Comparison of ENCODE assay signal across 8 cellular contexts in genomic region chr20:32355907-32356676, GRCh38. TPM values are rescaled to one million over a fixed set of nuclear protein-coding genes. Genes with fewer than 3 reads are reported as not detected.
A peak's percentile ranks its signal among the peaks of the same experiment; 100 is the strongest.
DNase-seq lines count a peak whose midpoint lies in the region; TF ChIP-seq lines count a peak whose summit lies in the region.
"Not testable (repeated sequence)": the region's sequence is repeated elsewhere in the genome, so short reads cannot be mapped to it uniquely, and the experiment has no call there.

No MANE protein-coding gene starts in this region.

- in situ Hi-C loops in astrocyte of the spinal cord (cut with HindIII; ENCODE audit: low sequenced_read_pairs): not testable (repeated sequence)

- H3K36me3 Mint-ChIP-seq in activated CD4-positive, alpha-beta T cell treated with anti-CD3 and anti-CD28 coated beads, Interleukin-2, amount 10 ng/mL, durations not matched to agents 7 days and 5 days (ENCODE audit: low read depth): peaks cover 12% of the 10 kb centered on the region
- not testable (repeated sequence) for H3K36me3 Mint-ChIP-seq in type B pancreatic cell

- not testable (repeated sequence) for H3K9me3 ChIP-seq in BLaER1 treated with 17β-estradiol and CSF1 and Interleukin-3, amounts not matched to agents 10 nM and 100 nM (replicated peaks in 1 of 11); OCI-LY3 (ENCODE audit: insufficient read depth, low read length); neutrophil

- H3K79me2 ChIP-seq in OCI-LY3 (ENCODE audit: low read length): peaks cover 28% of the 10 kb centered on the region

- H2AFZ ChIP-seq in OCI-LY3 (ENCODE audit: low read depth, low read length): not testable (repeated sequence)

- H3K4me3 ChIP-seq in BLaER1 treated with 17β-estradiol and CSF1 and Interleukin-3, amounts not matched to agents 10 nM and 100 nM; astrocyte of the spinal cord (ENCODE audit: low read depth, low read length); foreskin fibroblast (ENCODE audit: low read depth in 1 of 2, low read length in 2 of 2); neutrophil (ENCODE audit: low read depth in 1 of 2, low read length in 1 of 2): not testable (repeated sequence)
- H3K4me3 ChIP-seq in OCI-LY3 (ENCODE audit: low read length): peak overlapping the region; percentile 91

- not testable (repeated sequence) for H3K27me3 Mint-ChIP-seq in activated CD4-positive, alpha-beta T cell treated with anti-CD3 and anti-CD28 coated beads, Interleukin-2, amount 10 ng/mL, durations not matched to agents 7 days and 5 days; type B pancreatic cell

- not testable (repeated sequence) for H3K27me3 ChIP-seq in BLaER1 treated with 17β-estradiol and CSF1 and Interleukin-3, amounts not matched to agents 10 nM and 100 nM; OCI-LY3 (ENCODE audit: low read depth, low read length); neutrophil

- DNase-seq in H4 (ENCODE audit: low spot score) (peak; percentile 28), astrocyte of the spinal cord (ENCODE audit: low read depth, low spot score) (peak; percentile 68), foreskin fibroblast (peak; percentile 51 to 78)
- DNase-seq in activated CD4-positive, alpha-beta T cell treated with anti-CD3 and anti-CD28 coated beads, Interleukin-2, amount 10 ng/mL, durations not matched to agents 7 days and 5 days; type B pancreatic cell (ENCODE audit: extremely low spot score, unreplicated experiment): not testable (repeated sequence)

- peak overlapping the region; percentile 75 to 97 (median 89); a peak in 19 of 22 replicates for H3K4me2 ChIP-seq in BLaER1 treated with 17β-estradiol and CSF1 and Interleukin-3, amounts not matched to agents 10 nM and 100 nM
- peak overlapping the region; percentile 92 for H3K4me2 ChIP-seq in OCI-LY3 (ENCODE audit: low read length)

- peak overlapping the region; percentile 80 for H3K27ac Mint-ChIP-seq in activated CD4-positive, alpha-beta T cell treated with anti-CD3 and anti-CD28 coated beads, Interleukin-2, amount 10 ng/mL, durations not matched to agents 7 days and 5 days
- H3K27ac Mint-ChIP-seq in type B pancreatic cell: not testable (repeated sequence)

- H3K4me3 Mint-ChIP-seq in activated CD4-positive, alpha-beta T cell treated with anti-CD3 and anti-CD28 coated beads, Interleukin-2, amount 10 ng/mL, durations not matched to agents 7 days and 5 days: not testable (repeated sequence)
- peak overlapping the region; percentile 99 for H3K4me3 Mint-ChIP-seq in type B pancreatic cell

- TF ChIP-seq CTCF in OCI-LY3 (IDR thresholded peaks at IDR 0.05; ENCODE audit: low read depth, low read length); astrocyte of the spinal cord (IDR thresholded peaks at IDR 0.05; ENCODE audit: low read depth, low read length); foreskin fibroblast (IDR thresholded peaks at IDR 0.05; ENCODE audit: low read depth, low read length); neutrophil (IDR thresholded peaks at IDR 0.05); type B pancreatic cell (conservative IDR thresholded peaks at IDR 0.05): not testable (repeated sequence)

- H3K9me3 Mint-ChIP-seq in activated CD4-positive, alpha-beta T cell treated with anti-CD3 and anti-CD28 coated beads, Interleukin-2, amount 10 ng/mL, durations not matched to agents 7 days and 5 days; type B pancreatic cell: not testable (repeated sequence)

- peaks cover 29 to 48% (median 37%) of the 10 kb centered on the region in 10 experiments for H3K4me1 ChIP-seq in BLaER1 treated with 17β-estradiol and CSF1 and Interleukin-3, amounts not matched to agents 10 nM and 100 nM
- H3K4me1 ChIP-seq in OCI-LY3 (ENCODE audit: low read length) (peaks cover 61% of the 10 kb centered on the region), neutrophil (ENCODE audit: control insufficient read depth in 1 of 2, insufficient read depth in 1 of 2, low read depth in 1 of 2, low read length in 1 of 2) (peaks cover 21 to 24% of the 10 kb centered on the region in 2 experiments)

- peaks cover 58% of the 10 kb centered on the region for H3K4me1 Mint-ChIP-seq in activated CD4-positive, alpha-beta T cell treated with anti-CD3 and anti-CD28 coated beads, Interleukin-2, amount 10 ng/mL, durations not matched to agents 7 days and 5 days
- peaks cover 37% of the 10 kb centered on the region for H3K4me1 Mint-ChIP-seq in type B pancreatic cell (ENCODE audit: unreplicated experiment)

- POLR2A ChIA-PET in activated CD4-positive, alpha-beta T cell treated with anti-CD3 and anti-CD28 coated beads, Interleukin-2, amount 10 ng/mL, durations not matched to agents 7 days and 5 days (lab: Charles Lee): interaction anchor here (0.5 kb wide), 1 partner anchor 1456 kb away, joined by 3 read pairs; no protein-coding TSS in a partner anchor

- peaks cover 15 to 22% (median 21%) of the 10 kb centered on the region in 11 experiments; a peak in 21 of 22 replicates for H4K20me1 ChIP-seq in BLaER1 treated with 17β-estradiol and CSF1 and Interleukin-3, amounts not matched to agents 10 nM and 100 nM
- H4K20me1 ChIP-seq in OCI-LY3 (ENCODE audit: insufficient read depth, low read length): peaks cover 20% of the 10 kb centered on the region

- CTCF ChIA-PET in activated CD4-positive, alpha-beta T cell treated with anti-CD3 and anti-CD28 coated beads, Interleukin-2, amount 10 ng/mL, durations not matched to agents 7 days and 5 days (lab: Charles Lee): interaction anchor here (0.9 to 1.0 kb wide), 2 partner anchors 9 to 14 kb away, joined by 3 read pairs; no protein-coding TSS in a partner anchor

- H3K36me3 ChIP-seq in BLaER1 treated with 17β-estradiol and CSF1 and Interleukin-3, amounts not matched to agents 10 nM and 100 nM; neutrophil: not testable (repeated sequence)
- peaks cover 19% of the 10 kb centered on the region for H3K36me3 ChIP-seq in OCI-LY3 (replicated peaks; ENCODE audit: low read depth, low read length)

- H3K9ac ChIP-seq in BLaER1 treated with 17β-estradiol and CSF1 and Interleukin-3, amounts not matched to agents 10 nM and 100 nM: peak overlapping the region in 9 of 11 experiments; percentile 96 to 100 (median 99); a peak in 14 of 22 replicates
- H3K9ac ChIP-seq in OCI-LY3 (ENCODE audit: low read length): peak overlapping the region; percentile 92

- H3K27ac ChIP-seq in BLaER1 treated with 17β-estradiol and CSF1 and Interleukin-3, amounts not matched to agents 10 nM and 100 nM: peak overlapping the region in 8 of 11 experiments; percentile 97 to 100 (median 99); a peak in 14 of 22 replicates
- peak overlapping the region; percentile 95 for H3K27ac ChIP-seq in OCI-LY3 (ENCODE audit: low read length)
- peak overlapping the region; percentile 99 for H3K27ac ChIP-seq in neutrophil

RNA-seq across cellular contexts. Expression of gene ASXL1, which starts 2.0 kb away (rescaled TPM):
- 13.7 and 17.6 TPM in 2 replicates for total RNA-seq in H4 (2014; rRNA removed; shearing (Covaris generic))
- total RNA-seq in activated CD4-positive, alpha-beta T cell treated with anti-CD3 and anti-CD28 coated beads, Interleukin-2, amount 10 ng/mL, durations not matched to agents 7 days and 5 days: 100 to 1,000 TPM; 110 TPM
- total RNA-seq in type B pancreatic cell (ENCODE audit: low replicate concordance): 94.4 and 157 TPM in 2 replicates
